Comparison of ENCODE assay signal across 8 cellular contexts in the genomic region with DNA sequence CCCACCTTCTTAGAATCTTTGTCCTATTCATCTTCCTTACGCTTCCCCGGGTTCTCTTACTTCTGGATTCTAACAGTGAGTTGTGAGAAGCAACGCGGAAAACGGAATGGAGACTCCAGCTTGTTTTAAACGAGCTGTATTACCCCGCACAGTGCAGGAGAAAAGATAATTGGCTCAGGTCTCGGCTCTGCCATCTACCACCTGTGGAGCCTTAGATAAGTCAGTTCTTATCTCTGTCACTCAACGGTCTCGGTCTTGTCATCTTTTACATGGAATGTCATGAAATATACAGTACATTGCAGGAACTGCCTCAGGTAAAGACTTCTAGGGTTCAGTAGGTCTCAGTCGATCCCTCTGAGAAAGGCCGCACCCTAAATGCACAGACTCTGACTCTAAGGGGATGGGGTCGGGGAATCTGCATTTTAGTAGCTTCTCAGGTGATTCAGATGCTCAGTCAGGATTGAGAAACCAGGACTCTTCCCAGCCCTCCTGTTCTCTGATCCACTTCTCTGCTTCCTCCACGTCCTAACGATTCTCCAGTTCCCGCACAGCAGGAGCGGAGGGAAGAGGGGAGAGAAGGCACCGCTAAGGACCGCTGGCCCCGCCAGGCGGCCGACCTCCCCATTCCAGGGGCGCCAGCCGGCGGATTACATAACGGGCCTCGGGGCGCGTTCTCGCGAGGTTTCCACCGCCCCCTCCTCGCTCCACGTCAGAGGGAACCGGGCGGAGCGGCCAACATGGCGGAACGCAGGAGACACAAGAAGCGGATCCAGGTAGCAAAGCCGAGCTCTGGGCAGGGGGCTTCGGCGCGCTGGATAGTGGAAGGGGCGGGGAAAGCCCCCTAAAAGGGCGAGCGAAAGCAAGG. TPM values are rescaled to one million over a fixed set of nuclear protein-coding genes. Genes with fewer than 3 reads are reported as not detected.
DNase-seq lines count a peak whose midpoint lies in the region; ATAC-seq and TF ChIP-seq lines count a peak whose summit lies in the region.

SEC62 (plus strand) TSS at position 722 of the 865 bp plus-strand sequence; CDS start at position 738, 16 bp downstream.

- peaks cover 43% of the 10 kb centered on the region for H3K79me2 ChIP-seq in OCI-LY3 (ENCODE audit: low read length)

- peak; percentile 91 for ATAC-seq in GM21526 (IDR thresholded peaks at IDR 0.05; ENCODE audit: low FRiP score, unreplicated experiment)
- ATAC-seq in mucosa of descending colon, result peak; percentile 98

- peak within 1 kb of the TSS; percentile 60 for H3K9ac ChIP-seq in OCI-LY3 (ENCODE audit: low read length)

- no peaks in the 10 kb centered on the region for H3K9me3 ChIP-seq in OCI-LY3 (ENCODE audit: insufficient read depth, low read length)
- H3K9me3 ChIP-seq in mucosa of descending colon, result no peaks in the 10 kb centered on the region

- H4K20me1 ChIP-seq in OCI-LY3 (ENCODE audit: insufficient read depth, low read length), result peaks cover 31% of the 10 kb centered on the region

- H3K4me2 ChIP-seq in OCI-LY3 (ENCODE audit: low read length), result peak within 1 kb of the TSS; percentile 97

- H3K27ac ChIP-seq in OCI-LY3 (ENCODE audit: low read length), result peak within 1 kb of the TSS; percentile 10; the same call in 1 of the 2 replicates

- intact Hi-C loops in mucosa of descending colon (cut with DNase I, micrococcal nuclease), result no loop called here

- TF ChIP-seq CTCF in OCI-LY3 (IDR thresholded peaks at IDR 0.05; ENCODE audit: low read depth, low read length) (peak; percentile 63), epithelial cell of esophagus (IDR thresholded peaks at IDR 0.05; ENCODE audit: insufficient read depth, low read depth, low read length, missing control alignments) (peak; percentile 31), mucosa of descending colon (IDR thresholded peaks at IDR 0.05) (no peak)

- H3K4me1 ChIP-seq in OCI-LY3 (ENCODE audit: low read length) (peaks cover 23% of the 10 kb centered on the region), mucosa of descending colon (ENCODE audit: low read depth) (peaks cover 16% of the 10 kb centered on the region)

- H3K4me3 ChIP-seq in OCI-LY3 (ENCODE audit: low read length) (peak within 1 kb of the TSS; percentile 79), epithelial cell of esophagus (ENCODE audit: low read length) (peak within 1 kb of the TSS; percentile 91), mucosa of descending colon (peak within 1 kb of the TSS; percentile 90)

- H3K27me3 ChIP-seq in OCI-LY3 (ENCODE audit: low read depth, low read length), result peaks cover 14% of the 10 kb centered on the region; the same call in 1 of the 2 replicates

- H3K36me3 ChIP-seq in OCI-LY3 (replicated peaks; ENCODE audit: low read depth, low read length), result peaks cover 6% of the 10 kb centered on the region
- no peaks in the 10 kb centered on the region for H3K36me3 ChIP-seq in mucosa of descending colon (ENCODE audit: low read depth)

- H2AFZ ChIP-seq in OCI-LY3 (ENCODE audit: low read depth, low read length), result peak within 1 kb of the TSS; percentile 80

- DNase-seq in DMS 273 treated with DMSO at 0.1 percent for 48 hours (lab: John Stamatoyannopoulos, UW) (peak; percentile 84), HuH-7.5 (ENCODE audit: low spot score) (peak; percentile 70), activated T-cell treated with anti-CD3 and anti-CD28 coated beads for 1 hour (ENCODE audit: low read depth) (peak; percentile 91), epithelial cell of esophagus (ENCODE audit: low read depth) (peak; percentile 90), mucosa of descending colon (peak; percentile 95 to 96 (median 96))
- DNase-seq in stimulated activated CD8-positive, alpha-beta memory T cell treated with anti-CD3 and anti-CD28 coated beads, Interleukin-4, amount 100 ng/mL, for 24 hours (ENCODE audit: low read depth), result peak; percentile 90

RNA-seq across cellular contexts. Expression of gene SEC62, which starts in this region (rescaled TPM):
- 100 to 1,000 TPM in 1 of 3 donors, 10 to 100 TPM in 2; 83.2 to 166 (median 85.9) TPM for total RNA-seq in mucosa of descending colon

Comparison
In these comparisons a context has a peak if more than half of its experiments do, and no peak if none do; other contexts are left out.
1. Peak in every context shown above with its lines: DNase-seq, ATAC-seq, H3K4me3 ChIP-seq and H3K27ac ChIP-seq.